In the genomic region with DNA sequence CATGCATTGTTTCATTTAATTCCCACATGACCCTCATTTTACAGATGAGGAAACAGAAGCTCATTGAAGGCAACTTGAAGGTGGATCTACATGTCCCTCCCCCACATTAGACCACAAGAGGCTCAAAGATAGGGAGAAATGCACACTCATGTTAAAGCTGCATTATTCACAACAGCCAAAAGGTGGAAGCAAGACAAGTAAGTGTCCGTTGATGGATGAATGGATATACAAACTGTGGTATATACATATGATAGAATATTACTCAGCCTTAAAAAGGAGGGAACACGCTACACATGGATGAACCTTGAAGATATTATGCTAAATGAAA, we compare ENCODE assay signal across 16 cellular contexts.
A peak's percentile ranks its signal among the peaks of the same experiment; 100 is the strongest.
DNase-seq lines count a peak whose midpoint lies in the region; ATAC-seq and TF ChIP-seq lines count a peak whose summit lies in the region.
"Had no signal": no experiment of that assay in that cellular context is flagged by ENCODE, and none has a peak within 500 bp of the region (broad histone marks: within the 10 kb centered on the region; RNA-seq: fewer than 3 reads in every experiment).

No MANE protein-coding gene starts in this region.

- H3K9me3 Mint-ChIP-seq in stimulated activated effector memory CD8-positive, alpha-beta T cell treated with anti-CD3 and anti-CD28 coated beads, Interleukin-12 subunit alpha, Interleukin-12 subunit beta, amount 100 ng/mL, for 72 hours: no peaks in the 10 kb centered on the region
- H3K9me3 Mint-ChIP-seq in natural killer cell treated with Interleukin-12 subunit alpha and Interleukin-12 subunit beta and Interleukin-15 and Interleukin-18, amount 100 ng/mL, for 72 hours: no peaks in the 10 kb centered on the region
- H3K9me3 Mint-ChIP-seq: activated T-cell treated with anti-CD3 and anti-CD28 coated beads, Interleukin-2, amount 50 U/mL, for 24 hours; memory B cell had no signal

- H3K36me3 Mint-ChIP-seq in stimulated activated effector memory CD8-positive, alpha-beta T cell treated with anti-CD3 and anti-CD28 coated beads, Interleukin-12 subunit alpha, Interleukin-12 subunit beta, amount 100 ng/mL, for 72 hours: no peaks in the 10 kb centered on the region
- H3K36me3 Mint-ChIP-seq in natural killer cell treated with Interleukin-12 subunit alpha and Interleukin-12 subunit beta and Interleukin-15 and Interleukin-18, amount 100 ng/mL, for 72 hours: no peaks in the 10 kb centered on the region
- H3K36me3 Mint-ChIP-seq: memory B cell had no signal

- no peaks in the 10 kb centered on the region for H3K27me3 ChIP-seq in RWPE2 (ENCODE audit: insufficient read depth, poor library complexity, severe bottlenecking)
- no peaks in the 10 kb centered on the region for H3K27me3 ChIP-seq in esophagus muscularis mucosa
- H3K27me3 ChIP-seq: pancreas had no signal

- H3K9me3 ChIP-seq in RWPE2 (ENCODE audit: severe bottlenecking) (no peaks in the 10 kb centered on the region), esophagus muscularis mucosa (no peaks in the 10 kb centered on the region)
- H3K9me3 ChIP-seq: pancreas had no signal

- peaks cover 41% of the 10 kb centered on the region for H3K4me1 Mint-ChIP-seq in stimulated activated effector memory CD8-positive, alpha-beta T cell treated with anti-CD3 and anti-CD28 coated beads, Interleukin-12 subunit alpha, Interleukin-12 subunit beta, amount 100 ng/mL, for 72 hours
- H3K4me1 Mint-ChIP-seq in natural killer cell treated with Interleukin-12 subunit alpha and Interleukin-12 subunit beta and Interleukin-15 and Interleukin-18, amount 100 ng/mL, for 72 hours (ENCODE audit: low read depth in 2 of 2): peaks cover 22 to 31% of the 10 kb centered on the region in 2 donors

- no peak for TF ChIP-seq POLR2A in esophagus muscularis mucosa (IDR thresholded peaks at IDR 0.05; ENCODE audit: low read depth)

- no peak for ATAC-seq in RWPE2 (ENCODE audit: low read depth)
- ATAC-seq in stimulated activated effector memory CD8-positive, alpha-beta T cell treated with anti-CD3 and anti-CD28 coated beads, Interleukin-12 subunit alpha, Interleukin-12 subunit beta, amount 100 ng/mL, for 72 hours: no peak
- ATAC-seq in HG03095 (IDR thresholded peaks at IDR 0.05; ENCODE audit: unreplicated experiment): no peak
- no peak for ATAC-seq in natural killer cell treated with Interleukin-12 subunit alpha and Interleukin-12 subunit beta and Interleukin-15 and Interleukin-18, amount 100 ng/mL, for 72 hours
- ATAC-seq: GM12878 had no signal

- H3K36me3 ChIP-seq in RWPE2 (ENCODE audit: low read depth): no peaks in the 10 kb centered on the region
- no peaks in the 10 kb centered on the region for H3K36me3 ChIP-seq in esophagus muscularis mucosa
- H3K36me3 ChIP-seq: pancreas had no signal

- TF ChIP-seq EP300 in esophagus muscularis mucosa (IDR thresholded peaks at IDR 0.05): no peak

- H3K4me1 ChIP-seq in RWPE2 (ENCODE audit: insufficient read depth, poor library complexity, severe bottlenecking): peaks cover 51% of the 10 kb centered on the region
- H3K4me1 ChIP-seq in esophagus muscularis mucosa: no peaks in the 10 kb centered on the region

- DNase-seq in NCI-H510A treated with DMSO at 0.1 percent for 48 hours (lab: John Stamatoyannopoulos, UW): peak; percentile 79
- no peak for DNase-seq in NCI-H510A (lab: John Stamatoyannopoulos, UW)
- no peak for DNase-seq in RWPE2 (ENCODE audit: low spot score)
- peak; percentile 37 for DNase-seq in esophagus muscularis mucosa (ENCODE audit: extremely low spot score)
- no peak for DNase-seq in stimulated activated effector memory CD8-positive, alpha-beta T cell treated with anti-CD3 and anti-CD28 coated beads, Interleukin-12 subunit alpha, Interleukin-12 subunit beta, amount 100 ng/mL, for 72 hours (ENCODE audit: low spot score in 2 of 2)
- DNase-seq in natural killer cell treated with Interleukin-12 subunit alpha and Interleukin-12 subunit beta and Interleukin-15 and Interleukin-18, amount 100 ng/mL, for 72 hours (ENCODE audit: low spot score): no peak
- DNase-seq in stimulated activated CD8-positive, alpha-beta memory T cell treated with anti-CD3 and anti-CD28 coated beads, Interleukin-4, amount 100 ng/mL, for 48 hours: no peak
- DNase-seq: activated T-cell treated with anti-CD3 and anti-CD28 coated beads, Interleukin-2, amount 50 U/mL, for 24 hours; anterior cingulate cortex; effector CD4-positive, alpha-beta T cell; Karpas-422; stimulated activated CD4-positive, alpha-beta T cell treated with anti-CD3 and anti-CD28 coated beads, Interleukin-15, amount 100 ng/mL, for 24 hours had no signal

- intact Hi-C loops in esophagus muscularis mucosa (cut with DNase I): no loop called here

- peak overlapping the region; percentile 70 for H3K27ac Mint-ChIP-seq in stimulated activated effector memory CD8-positive, alpha-beta T cell treated with anti-CD3 and anti-CD28 coated beads, Interleukin-12 subunit alpha, Interleukin-12 subunit beta, amount 100 ng/mL, for 72 hours
- H3K27ac Mint-ChIP-seq in natural killer cell treated with Interleukin-12 subunit alpha and Interleukin-12 subunit beta and Interleukin-15 and Interleukin-18, amount 100 ng/mL, for 72 hours: peak overlapping the region in 1 of 2 donors; percentile 62
- H3K27ac Mint-ChIP-seq: activated T-cell treated with anti-CD3 and anti-CD28 coated beads, Interleukin-2, amount 50 U/mL, for 24 hours; memory B cell had no signal

- TF ChIP-seq CTCF in RWPE2 (IDR thresholded peaks at IDR 0.05; ENCODE audit: poor library complexity, severe bottlenecking): peak; percentile 6
- no peak for TF ChIP-seq CTCF in esophagus muscularis mucosa (IDR thresholded peaks at IDR 0.05)

- H3K4me3 ChIP-seq in RWPE2 (ENCODE audit: severe bottlenecking) (no peak overlapping the region), esophagus muscularis mucosa (no peak overlapping the region)
- H3K4me3 ChIP-seq: GM12878, pancreas had no signal

- no peaks in the 10 kb centered on the region for H3K27me3 Mint-ChIP-seq in natural killer cell treated with Interleukin-12 subunit alpha and Interleukin-12 subunit beta and Interleukin-15 and Interleukin-18, amount 100 ng/mL, for 72 hours
- H3K27me3 Mint-ChIP-seq: activated T-cell treated with anti-CD3 and anti-CD28 coated beads, Interleukin-2, amount 50 U/mL, for 24 hours had no signal

- H3K27ac ChIP-seq in RWPE2 (ENCODE audit: poor library complexity, severe bottlenecking): peak overlapping the region; percentile 98
- no peak overlapping the region for H3K27ac ChIP-seq in esophagus muscularis mucosa (replicated peaks in 1 of 4)

- WGBS in esophagus muscularis mucosa: 96% methylated on average over 2 of the region's 2 CpGs

- H3K4me3 Mint-ChIP-seq in stimulated activated effector memory CD8-positive, alpha-beta T cell treated with anti-CD3 and anti-CD28 coated beads, Interleukin-12 subunit alpha, Interleukin-12 subunit beta, amount 100 ng/mL, for 72 hours: no peak overlapping the region
- H3K4me3 Mint-ChIP-seq in natural killer cell treated with Interleukin-12 subunit alpha and Interleukin-12 subunit beta and Interleukin-15 and Interleukin-18, amount 100 ng/mL, for 72 hours: no peak overlapping the region
- H3K4me3 Mint-ChIP-seq: activated T-cell treated with anti-CD3 and anti-CD28 coated beads, Interleukin-2, amount 50 U/mL, for 24 hours; memory B cell had no signal

Comparison
In these comparisons a context has a peak if more than half of its experiments do, and no peak if none do; other contexts are left out.
1. DNase-seq: peak in NCI-H510A treated with DMSO at 0.1 percent for 48 hours (single experiment) and esophagus muscularis mucosa (single experiment); none in NCI-H510A (single experiment), RWPE2 (single experiment), stimulated activated effector memory CD8-positive, alpha-beta T cell treated with anti-CD3 and anti-CD28 coated beads, Interleukin-12 subunit alpha, Interleukin-12 subunit beta, amount 100 ng/mL, for 72 hours (0 of 2), natural killer cell treated with Interleukin-12 subunit alpha and Interleukin-12 subunit beta and Interleukin-15 and Interleukin-18, amount 100 ng/mL, for 72 hours (single experiment) and stimulated activated CD8-positive, alpha-beta memory T cell treated with anti-CD3 and anti-CD28 coated beads, Interleukin-4, amount 100 ng/mL, for 48 hours (single experiment).